In genomic region chr7:151641587-151641986, GRCh38 we compare ENCODE assay signal across 21 cellular contexts.
"Had no signal": no experiment of that assay in that cellular context is flagged by ENCODE, and none has a peak within 500 bp of the region (broad histone marks: within the 10 kb centered on the region; RNA-seq: fewer than 3 reads in every experiment).

No MANE protein-coding gene starts in this region.

- DNase-seq: Karpas-422, KG1, MG63, NCI-H1092, NCI-H1105 treated with DMSO at 0.1 percent for 48 hours, NCI-H1417 treated with DMSO at 0.1 percent for 48 hours, NCI-H146, NCI-H187, NCI-H2029, NCI-H2081 treated with DMSO at 0.1 percent for 48 hours, NCI-H2171 treated with DMSO at 0.1 percent for 48 hours, NCI-H345, NCI-H446 treated with DMSO at 0.1 percent for 48 hours, NCI-H510A treated with DMSO at 0.1 percent for 48 hours, NCI-H69, NCI-H774, Right ventricle myocardium superior, RPMI8226, SIG-M5 had no signal

- H3K36me3 ChIP-seq: MG63, SJSA1 had no signal

- H3K27ac ChIP-seq: SK-N-MC had no signal

- H3K27me3 ChIP-seq: MG63, SJSA1 had no signal

- H3K4me3 ChIP-seq: MG63, SJSA1, SK-N-MC had no signal
